Comparison of ENCODE assay signal across 17 cellular contexts in the genomic region with DNA sequence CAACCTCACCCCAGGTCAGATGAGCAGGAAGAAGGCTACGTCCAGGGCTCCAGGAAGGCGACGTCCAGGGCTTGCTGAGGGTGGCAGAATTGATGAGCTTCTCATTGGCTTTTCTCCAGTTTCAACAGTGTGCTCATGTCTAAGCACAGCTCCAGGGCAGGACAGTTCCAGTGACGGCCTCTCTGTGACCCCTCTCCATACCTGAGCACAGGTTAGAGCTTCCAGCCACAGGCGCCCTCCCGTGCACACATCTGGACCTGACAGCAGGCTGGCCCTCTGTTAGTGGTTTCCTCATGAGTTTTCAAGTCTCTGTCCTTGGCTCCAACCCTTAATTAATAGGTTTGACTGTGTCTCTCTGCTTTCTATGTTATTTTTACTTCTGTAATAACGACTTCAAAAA.
DNase-seq lines count a peak whose midpoint lies in the region; ATAC-seq and TF ChIP-seq lines count a peak whose summit lies in the region.
"Had no signal": no experiment of that assay in that cellular context is flagged by ENCODE, and none has a peak within 500 bp of the region (broad histone marks: within the 10 kb centered on the region; RNA-seq: fewer than 3 reads in every experiment).

No MANE protein-coding gene starts in this region.

- no peaks in the 10 kb centered on the region for H3K27me3 ChIP-seq in endodermal cell (ENCODE audit: control insufficient read depth, insufficient read depth, low read length, poor library complexity, severe bottlenecking)

- H3K36me3 ChIP-seq in endodermal cell (ENCODE audit: control insufficient read depth, insufficient read depth, low read length): no peaks in the 10 kb centered on the region
- H3K36me3 ChIP-seq: SJSA1 had no signal

- H3K27ac Mint-ChIP-seq in endodermal cell (no peak overlapping the region), nephron progenitor cell (peak overlapping the region; percentile 95)
- H3K27ac Mint-ChIP-seq in activated CD4-positive, alpha-beta T cell treated with anti-CD3 and anti-CD28 coated beads for 36 hours: no peak overlapping the region
- H3K27ac Mint-ChIP-seq: B cell; CD8-positive, alpha-beta T cell; HFFc6 had no signal

- H3K9me3 ChIP-seq in endodermal cell (ENCODE audit: control insufficient read depth, low read length): no peaks in the 10 kb centered on the region
- H3K9me3 ChIP-seq: SJSA1 had no signal

- no peak for ATAC-seq in activated CD4-positive, alpha-beta T cell treated with anti-CD3 and anti-CD28 coated beads for 36 hours
- no peak for ATAC-seq in GM21423 (IDR thresholded peaks at IDR 0.05; ENCODE audit: unreplicated experiment)
- ATAC-seq: CD8-positive, alpha-beta T cell had no signal

- WGBS in endodermal cell (ENCODE audit: insufficient coverage in 1 of 2, insufficient read length in 1 of 2), 2 experiments: 85 to 86% methylated on average over 6 to 7 of the region's 7 CpGs

- intact Hi-C loops in activated CD4-positive, alpha-beta T cell treated with anti-CD3 and anti-CD28 coated beads for 36 hours (cut with DNase I, micrococcal nuclease): no loop called here

- H3K4me3 ChIP-seq in endodermal cell (ENCODE audit: low read length): no peak overlapping the region
- no peak overlapping the region for H3K4me3 ChIP-seq in foreskin fibroblast (ENCODE audit: low read depth in 1 of 2, low read length in 2 of 2)
- H3K4me3 ChIP-seq: PC-9, SJSA1 had no signal

- no peak overlapping the region for H3K9ac ChIP-seq in endodermal cell (ENCODE audit: extremely low read depth, low read length, poor library complexity, severe bottlenecking)

- no peaks in the 10 kb centered on the region for H3K9me3 Mint-ChIP-seq in endodermal cell
- H3K9me3 Mint-ChIP-seq in nephron progenitor cell: no peaks in the 10 kb centered on the region
- H3K9me3 Mint-ChIP-seq in activated CD4-positive, alpha-beta T cell treated with anti-CD3 and anti-CD28 coated beads for 36 hours (ENCODE audit: low read depth): no peaks in the 10 kb centered on the region
- H3K9me3 Mint-ChIP-seq: CD8-positive, alpha-beta T cell had no signal

- H3K4me3 Mint-ChIP-seq in endodermal cell (no peak overlapping the region), nephron progenitor cell (no peak overlapping the region)
- H3K4me3 Mint-ChIP-seq in activated CD4-positive, alpha-beta T cell treated with anti-CD3 and anti-CD28 coated beads for 36 hours: no peak overlapping the region
- H3K4me3 Mint-ChIP-seq: B cell; CD8-positive, alpha-beta T cell had no signal

- H3K36me3 Mint-ChIP-seq in endodermal cell (ENCODE audit: low read depth) (no peaks in the 10 kb centered on the region), nephron progenitor cell (ENCODE audit: low read depth) (no peaks in the 10 kb centered on the region)
- no peaks in the 10 kb centered on the region for H3K36me3 Mint-ChIP-seq in activated CD4-positive, alpha-beta T cell treated with anti-CD3 and anti-CD28 coated beads for 36 hours (ENCODE audit: low read depth)
- H3K36me3 Mint-ChIP-seq: CD8-positive, alpha-beta T cell had no signal

- H3K4me1 Mint-ChIP-seq in endodermal cell: peaks cover 8% of the 10 kb centered on the region
- H3K4me1 Mint-ChIP-seq in nephron progenitor cell: peaks cover 22% of the 10 kb centered on the region
- H3K4me1 Mint-ChIP-seq in activated CD4-positive, alpha-beta T cell treated with anti-CD3 and anti-CD28 coated beads for 36 hours: no peaks in the 10 kb centered on the region
- H3K4me1 Mint-ChIP-seq: B cell had no signal

- H3K27me3 Mint-ChIP-seq in endodermal cell (ENCODE audit: insufficient read depth) (no peaks in the 10 kb centered on the region), nephron progenitor cell (ENCODE audit: low read depth, poor library complexity) (peaks cover 12% of the 10 kb centered on the region)
- H3K27me3 Mint-ChIP-seq in activated CD4-positive, alpha-beta T cell treated with anti-CD3 and anti-CD28 coated beads for 36 hours: peaks cover 2% of the 10 kb centered on the region
- H3K27me3 Mint-ChIP-seq: B cell had no signal

- DNase-seq in RPMI8226: peak; percentile 63
- peak; percentile 64 for DNase-seq in endodermal cell
- no peak for DNase-seq in nephron progenitor cell
- DNase-seq in activated CD4-positive, alpha-beta T cell treated with anti-CD3 and anti-CD28 coated beads for 36 hours: no peak
- DNase-seq in nucleus accumbens (lab: John Stamatoyannopoulos, UW): no peak
- no peak for DNase-seq in foreskin fibroblast
- DNase-seq: CD8-positive, alpha-beta T cell; HFFc6; NCI-H1417 treated with DMSO at 0.1 percent for 48 hours; NCI-H1930; NCI-H226; NCI-H524; PC-9 had no signal

- POLR2A ChIA-PET in activated CD4-positive, alpha-beta T cell treated with anti-CD3 and anti-CD28 coated beads for 36 hours (lab: Charles Lee): no interaction called here

- no peaks in the 10 kb centered on the region for H3K4me1 ChIP-seq in endodermal cell (ENCODE audit: control insufficient read depth, insufficient read depth, low read length)
- H3K4me1 ChIP-seq: SJSA1 had no signal

- TF ChIP-seq CTCF in C4-2B (conservative IDR thresholded peaks at IDR 0.05): peak; percentile 18
- no peak for TF ChIP-seq CTCF in endodermal cell (conservative IDR thresholded peaks at IDR 0.05)
- no peak for TF ChIP-seq CTCF in nephron progenitor cell (IDR thresholded peaks at IDR 0.05)
- TF ChIP-seq CTCF in foreskin fibroblast (IDR thresholded peaks at IDR 0.05; ENCODE audit: low read depth, low read length): no peak

- H3K27ac ChIP-seq in C4-2B: no peak overlapping the region
- H3K27ac ChIP-seq in endodermal cell (ENCODE audit: low read depth, low read length): no peak overlapping the region
- H3K27ac ChIP-seq: PC-9, SJSA1 had no signal

- CTCF ChIA-PET in activated CD4-positive, alpha-beta T cell treated with anti-CD3 and anti-CD28 coated beads for 36 hours (lab: Charles Lee): no interaction called here

Comparison
In these comparisons a context has a peak if more than half of its experiments do, and no peak if none do; other contexts are left out.
1. DNase-seq: peak in RPMI8226 (single experiment) and endodermal cell (single experiment); none in nephron progenitor cell (single experiment), activated CD4-positive, alpha-beta T cell treated with anti-CD3 and anti-CD28 coated beads for 36 hours (single experiment), nucleus accumbens (0 of 56) and foreskin fibroblast (0 of 2).